17 cellular contexts compared by ENCODE assay signal in the genomic region with DNA sequence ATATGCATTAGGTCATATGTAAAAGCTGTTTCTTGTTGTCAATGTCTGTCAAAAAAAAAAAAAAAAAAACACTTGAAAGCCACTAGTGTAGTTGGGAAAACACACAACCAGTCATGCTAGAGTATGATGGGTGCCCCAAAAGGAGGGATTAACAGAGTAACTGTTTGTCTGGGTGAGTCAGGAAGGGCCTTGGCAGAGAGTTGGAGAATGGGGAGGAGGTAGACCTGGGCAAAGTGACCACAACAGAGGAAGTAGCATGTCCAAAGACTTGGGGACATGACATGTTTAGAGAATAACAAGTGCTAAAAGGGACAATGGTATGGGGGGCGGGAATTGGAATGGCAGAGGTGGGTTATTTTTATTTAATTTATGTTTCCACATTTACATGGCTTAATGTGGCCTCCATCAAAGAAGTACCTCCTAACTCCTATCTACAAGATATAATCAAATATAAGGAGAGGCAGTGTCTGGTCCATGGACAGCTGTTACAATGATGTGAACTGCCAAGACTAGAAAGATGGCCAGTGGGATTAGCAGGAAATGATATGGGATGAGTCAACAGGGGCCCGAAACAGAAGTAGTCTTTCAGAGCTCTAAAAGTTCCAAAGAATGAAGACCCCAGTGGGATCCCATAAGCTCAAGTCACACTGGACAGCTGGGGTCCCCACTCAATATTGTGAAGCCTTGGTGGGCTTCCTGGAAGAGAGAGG.
DNase-seq lines count a peak whose midpoint lies in the region; ATAC-seq and TF ChIP-seq lines count a peak whose summit lies in the region.
"Had no signal": no experiment of that assay in that cellular context is flagged by ENCODE, and none has a peak within 500 bp of the region (broad histone marks: within the 10 kb centered on the region; RNA-seq: fewer than 3 reads in every experiment).

No MANE protein-coding gene starts in this region.

- H3K27ac ChIP-seq in esophagus muscularis mucosa (replicated peaks in 1 of 4) (peak overlapping the region; percentile 77 to 83 (median 82)), thyroid gland (peak overlapping the region in 2 of 3 donors; percentile 45 to 66)
- H3K27ac ChIP-seq: BLaER1, brain microvascular endothelial cell, RWPE1 had no signal

- 87% methylated on average over 2 of the region's 2 CpGs for WGBS in esophagus muscularis mucosa
- WGBS in thyroid gland, 2 donors: 95 to 100% methylated on average over 2 of the region's 2 CpGs

- peak; percentile 70 for DNase-seq in M059J (ENCODE audit: low read depth)
- DNase-seq in RPMI7951 (ENCODE audit: low read depth): peak; percentile 69
- DNase-seq in esophagus muscularis mucosa (ENCODE audit: extremely low spot score): no peak
- no peak for DNase-seq in thyroid gland
- DNase-seq in dermis blood vessel endothelial cell: no peak
- no peak for DNase-seq in left colon
- DNase-seq: activated CD4-positive, alpha-beta T cell treated with anti-CD3 and anti-CD28 coated beads for 48 hours; activated naive CD4-positive, alpha-beta T cell treated with anti-CD3 and anti-CD28 coated beads, Interleukin-2, amount 50 U/mL, for 16 hours; brain microvascular endothelial cell; effector CD4-positive, alpha-beta T cell; left cardiac atrium; NCI-H2081; NCI-H774 had no signal

- H3K36me3 ChIP-seq in esophagus muscularis mucosa (no peaks in the 10 kb centered on the region), thyroid gland (no peaks in the 10 kb centered on the region)
- H3K36me3 ChIP-seq: brain microvascular endothelial cell had no signal

- no peaks in the 10 kb centered on the region for H3K9me3 ChIP-seq in esophagus muscularis mucosa
- no peaks in the 10 kb centered on the region for H3K9me3 ChIP-seq in thyroid gland
- H3K9me3 ChIP-seq: BLaER1 had no signal

- TF ChIP-seq EP300 in esophagus muscularis mucosa (IDR thresholded peaks at IDR 0.05): no peak

- H3K27me3 ChIP-seq in esophagus muscularis mucosa: no peaks in the 10 kb centered on the region
- no peaks in the 10 kb centered on the region for H3K27me3 ChIP-seq in thyroid gland
- H3K27me3 ChIP-seq: BLaER1, brain microvascular endothelial cell had no signal

- ATAC-seq in left colon (no peak), HG03457 (IDR thresholded peaks at IDR 0.05; ENCODE audit: unreplicated experiment) (no peak)
- ATAC-seq: left cardiac atrium had no signal

- TF ChIP-seq CTCF in esophagus muscularis mucosa (IDR thresholded peaks at IDR 0.05) (no peak), thyroid gland (IDR thresholded peaks at IDR 0.05) (no peak)

- H3K4me1 ChIP-seq in esophagus muscularis mucosa (peaks cover 51 to 83% (median 75%) of the 10 kb centered on the region in 4 donors), thyroid gland (peaks cover 40 to 57% of the 10 kb centered on the region in 2 donors)
- H3K4me1 ChIP-seq: parathyroid adenoma had no signal

- TF ChIP-seq POLR2A in esophagus muscularis mucosa (IDR thresholded peaks at IDR 0.05; ENCODE audit: low read depth): no peak
- TF ChIP-seq POLR2A in thyroid gland (IDR thresholded peaks at IDR 0.05): no peak

- intact Hi-C loops in esophagus muscularis mucosa (cut with DNase I) (no loop called here), thyroid gland (cut with DNase I) (no loop called here), left colon (cut with DNase I, micrococcal nuclease) (no loop called here)

- no peak overlapping the region for H3K4me3 ChIP-seq in esophagus muscularis mucosa
- H3K4me3 ChIP-seq in thyroid gland (replicated peaks in 1 of 3): no peak overlapping the region
- H3K4me3 ChIP-seq: BLaER1 had no signal

Comparison
In these comparisons a context has a peak if more than half of its experiments do, and no peak if none do; other contexts are left out.
1. DNase-seq: peak in M059J (single experiment) and RPMI7951 (single experiment); none in esophagus muscularis mucosa (single experiment), thyroid gland (0 of 2), dermis blood vessel endothelial cell (single experiment) and left colon (0 of 2).